Comparison of ENCODE assay signal across 20 cellular contexts in genomic region chr2:119474371-119475224, GRCh38. TPM values are rescaled to one million over a fixed set of nuclear protein-coding genes. Genes with fewer than 3 reads are reported as not detected.
DNase-seq lines count a peak whose midpoint lies in the region; ATAC-seq and TF ChIP-seq lines count a peak whose summit lies in the region.
"Had no signal": no experiment of that assay in that cellular context is flagged by ENCODE, and none has a peak within 500 bp of the region (broad histone marks: within the 10 kb centered on the region; RNA-seq: fewer than 3 reads in every experiment).

No MANE protein-coding gene starts in this region.

- H3K4me3 ChIP-seq in BLaER1 = no peak overlapping the region
- no peak overlapping the region for H3K4me3 ChIP-seq in iPS-20b (ENCODE audit: low read length)
- no peak overlapping the region for H3K4me3 ChIP-seq in WERI-Rb-1 (ENCODE audit: low read depth, low read length)
- H3K4me3 ChIP-seq: GM12878, GM23248, Peyer's patch had no signal

- no peaks in the 10 kb centered on the region for H3K9me3 ChIP-seq in BLaER1
- H3K9me3 ChIP-seq in iPS-20b (ENCODE audit: insufficient read depth, low read depth, low read length) = no peaks in the 10 kb centered on the region
- no peaks in the 10 kb centered on the region for H3K9me3 ChIP-seq in WERI-Rb-1 (ENCODE audit: severe bottlenecking)
- H3K9me3 ChIP-seq: Peyer's patch had no signal

- H3K4me2 ChIP-seq in BLaER1 = peak overlapping the region; percentile 44

- no peak overlapping the region for H3K27ac Mint-ChIP-seq in activated T-helper 17 cell treated with anti-CD3 and anti-CD28 coated beads, Interleukin-2, amount 50 U/mL, for 72 hours
- H3K27ac Mint-ChIP-seq: CD4-positive, CD25-positive, alpha-beta regulatory T cell; HFFc6 had no signal

- H3K27ac ChIP-seq in BLaER1 (no peak overlapping the region; the same call in 1 of the 2 replicates), iPS-20b (ENCODE audit: low read length) (no peak overlapping the region), WERI-Rb-1 (no peak overlapping the region)
- H3K27ac ChIP-seq: GM23248, Peyer's patch had no signal

- H4K20me1 ChIP-seq in BLaER1 = no peaks in the 10 kb centered on the region

- TF ChIP-seq CTCF in WERI-Rb-1 (IDR thresholded peaks at IDR 0.05; ENCODE audit: low read depth, low read length) = no peak

- H3K9me3 Mint-ChIP-seq in activated T-helper 17 cell treated with anti-CD3 and anti-CD28 coated beads, Interleukin-2, amount 50 U/mL, for 72 hours = no peaks in the 10 kb centered on the region
- H3K9me3 Mint-ChIP-seq: HFFc6 had no signal

- no peak for DNase-seq in sciatic nerve (ENCODE audit: low spot score)
- no peak for DNase-seq in WERI-Rb-1
- no peak for DNase-seq in NOMO-1 treated with dmso at 0.1 percent for 144 hours (lab: John Stamatoyannopoulos, UW; ENCODE audit: unreplicated experiment)
- no peak for DNase-seq in activated CD4-positive, alpha-beta T cell treated with anti-CD3 and anti-CD28 coated beads for 48 hours
- DNase-seq in NCI-H748 treated with DMSO at 0.1 percent for 48 hours (lab: John Stamatoyannopoulos, UW) = no peak
- DNase-seq: AML-193; CD4-positive, CD25-positive, alpha-beta regulatory T cell; GM23248; HFFc6; KG1; NCI-H1048; NCI-H2107; Peyer's patch; SHP77 treated with DMSO at 0.1 percent for 48 hours had no signal

- peaks cover 7% of the 10 kb centered on the region for H3K27me3 Mint-ChIP-seq in activated T-helper 17 cell treated with anti-CD3 and anti-CD28 coated beads, Interleukin-2, amount 50 U/mL, for 72 hours
- H3K27me3 Mint-ChIP-seq: CD4-positive, CD25-positive, alpha-beta regulatory T cell had no signal

- H3K36me3 ChIP-seq in BLaER1 (no peaks in the 10 kb centered on the region), iPS-20b (ENCODE audit: insufficient read depth, low read depth, low read length) (no peaks in the 10 kb centered on the region), WERI-Rb-1 (no peaks in the 10 kb centered on the region)
- H3K36me3 ChIP-seq: Peyer's patch had no signal

- H3K27me3 ChIP-seq in BLaER1 (no peaks in the 10 kb centered on the region), iPS-20b (ENCODE audit: insufficient read depth, low read length) (no peaks in the 10 kb centered on the region), WERI-Rb-1 (ENCODE audit: insufficient read depth, low read depth, severe bottlenecking) (no peaks in the 10 kb centered on the region)
- H3K27me3 ChIP-seq: Peyer's patch had no signal

- no peaks in the 10 kb centered on the region for H3K4me1 Mint-ChIP-seq in activated T-helper 17 cell treated with anti-CD3 and anti-CD28 coated beads, Interleukin-2, amount 50 U/mL, for 72 hours
- H3K4me1 Mint-ChIP-seq: CD4-positive, CD25-positive, alpha-beta regulatory T cell had no signal

- ATAC-seq in activated T-helper 17 cell treated with anti-CD3 and anti-CD28 coated beads, Interleukin-2, amount 50 U/mL, for 72 hours (replicated peaks) = peak; percentile 6
- peak; percentile 6 for ATAC-seq in sciatic nerve
- ATAC-seq: GM12878 had no signal

- H3K9ac ChIP-seq in BLaER1 (no peak overlapping the region), iPS-20b (ENCODE audit: low read depth, low read length) (peak overlapping the region; percentile 11; the same call in 1 of the 2 replicates)
- H3K9ac ChIP-seq: GM23248 had no signal

- H3K4me1 ChIP-seq in BLaER1 (peaks cover 16% of the 10 kb centered on the region), iPS-20b (ENCODE audit: insufficient read depth, low read length) (peaks cover 8% of the 10 kb centered on the region; the same call in 1 of the 2 replicates)
- H3K4me1 ChIP-seq: Peyer's patch had no signal

- intact Hi-C loops in sciatic nerve (cut with DNase I) = loop anchor here (5.0 to 10.0 kb wide), 2 partner anchors 67 to 600 kb away; no protein-coding TSS in a partner anchor

- H3K4me3 Mint-ChIP-seq in activated T-helper 17 cell treated with anti-CD3 and anti-CD28 coated beads, Interleukin-2, amount 50 U/mL, for 72 hours = no peak overlapping the region
- H3K4me3 Mint-ChIP-seq: CD4-positive, CD25-positive, alpha-beta regulatory T cell; HFFc6 had no signal

- no peaks in the 10 kb centered on the region for H3K36me3 Mint-ChIP-seq in activated T-helper 17 cell treated with anti-CD3 and anti-CD28 coated beads, Interleukin-2, amount 50 U/mL, for 72 hours (ENCODE audit: low read depth)
- H3K36me3 Mint-ChIP-seq: CD4-positive, CD25-positive, alpha-beta regulatory T cell had no signal

RNA-seq across cellular contexts. Expression of gene TMEM37, which starts 42.9 kb away (rescaled TPM):
- not detected for total RNA-seq in activated T-helper 17 cell treated with anti-CD3 and anti-CD28 coated beads, Interleukin-2, amount 50 U/mL, for 72 hours
- 7.1 TPM for total RNA-seq in sciatic nerve
- total RNA-seq: CD4-positive, CD25-positive, alpha-beta regulatory T cell; GM23248; HFFc6; M059J had no signal

RNA-seq across cellular contexts. Expression of gene SCTR, which starts 49.7 kb away (rescaled TPM):
- not detected for total RNA-seq in activated T-helper 17 cell treated with anti-CD3 and anti-CD28 coated beads, Interleukin-2, amount 50 U/mL, for 72 hours
- not detected for total RNA-seq in sciatic nerve
- total RNA-seq: A673; CD4-positive, CD25-positive, alpha-beta regulatory T cell; GM12878; GM23248; HFFc6; M059J had no signal
